In the genomic region with DNA sequence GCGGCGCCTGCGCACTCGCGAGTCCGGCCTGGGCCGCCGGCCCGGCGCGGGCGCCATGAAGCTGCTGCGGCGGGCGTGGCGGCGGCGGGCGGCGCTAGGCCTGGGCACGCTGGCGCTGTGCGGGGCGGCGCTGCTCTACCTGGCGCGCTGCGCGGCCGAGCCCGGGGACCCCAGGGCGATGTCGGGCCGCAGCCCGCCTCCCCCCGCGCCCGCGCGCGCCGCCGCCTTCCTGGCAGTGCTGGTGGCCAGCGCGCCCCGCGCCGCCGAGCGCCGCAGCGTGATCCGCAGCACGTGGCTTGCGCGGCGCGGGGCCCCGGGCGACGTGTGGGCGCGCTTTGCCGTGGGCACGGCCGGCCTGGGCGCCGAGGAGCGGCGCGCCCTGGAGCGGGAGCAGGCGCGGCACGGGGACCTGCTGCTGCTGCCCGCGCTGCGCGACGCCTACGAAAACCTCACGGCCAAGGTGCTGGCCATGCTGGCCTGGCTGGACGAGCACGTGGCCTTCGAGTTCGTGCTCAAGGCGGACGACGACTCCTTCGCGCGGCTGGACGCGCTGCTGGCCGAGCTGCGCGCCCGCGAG, we compare ENCODE assay signal across 8 cellular contexts. TPM values are rescaled to one million over a fixed set of nuclear protein-coding genes. Genes with fewer than 3 reads are reported as not detected.
DNase-seq lines count a peak whose midpoint lies in the region; ATAC-seq and TF ChIP-seq lines count a peak whose summit lies in the region.

A gene (plus strand): TSS at position 14 of the 577 bp plus-strand sequence. CDS start 42 bp downstream, at position 56.

- TF ChIP-seq POLR2A in stomach (IDR thresholded peaks at IDR 0.05) = no peak

- no peak for ATAC-seq in activated naive CD8-positive, alpha-beta T cell treated with anti-CD3 and anti-CD28 coated beads, Interleukin-2, amount 10 ng/mL, durations not matched to agents 7 days and 5 days (ENCODE audit: low read depth)
- no peak for ATAC-seq in HG02610 (IDR thresholded peaks at IDR 0.05; ENCODE audit: unreplicated experiment)

- H3K4me1 ChIP-seq in HEK293 (ENCODE audit: control insufficient read depth, insufficient read depth, low read length) (no peaks in the 10 kb centered on the region; the same call in 1 of the 2 replicates), stomach (peaks cover 28 to 71% (median 53%) of the 10 kb centered on the region in 4 donors)

- peaks cover 7% of the 10 kb centered on the region for H3K36me3 Mint-ChIP-seq in activated naive CD8-positive, alpha-beta T cell treated with anti-CD3 and anti-CD28 coated beads, Interleukin-2, amount 10 ng/mL, durations not matched to agents 7 days and 5 days
- peaks cover 0 to 10% (median 0%) of the 10 kb centered on the region in 3 donors for H3K36me3 Mint-ChIP-seq in immature natural killer cell

- intact Hi-C loops in stomach (cut with DNase I; ENCODE audit: low total_unique reads) = no loop called here

- peak within 1 kb of the TSS; percentile 86 for H3K4me3 ChIP-seq in BJ (ENCODE audit: low read depth, low read length)
- H3K4me3 ChIP-seq in HEK293 (ENCODE audit: low read depth, low read length) = peak within 1 kb of the TSS; percentile 81
- H3K4me3 ChIP-seq in stomach = peak within 1 kb of the TSS; percentile 91 to 100 (median 98)

- no peaks in the 10 kb centered on the region for H3K27me3 Mint-ChIP-seq in activated naive CD8-positive, alpha-beta T cell treated with anti-CD3 and anti-CD28 coated beads, Interleukin-2, amount 10 ng/mL, durations not matched to agents 7 days and 5 days
- H3K27me3 Mint-ChIP-seq in immature natural killer cell (ENCODE audit: low read depth in 3 of 3) = peaks cover 8 to 21% (median 14%) of the 10 kb centered on the region in 3 donors

- H3K27me3 ChIP-seq in BJ (ENCODE audit: control insufficient read depth, insufficient read depth, low read length) (no peaks in the 10 kb centered on the region), stomach (peaks cover 0 to 10% (median 5%) of the 10 kb centered on the region in 3 donors)

- no peak for DNase-seq in BJ (ENCODE audit: low read depth)
- DNase-seq in activated naive CD8-positive, alpha-beta T cell treated with anti-CD3 and anti-CD28 coated beads, Interleukin-2, amount 10 ng/mL, durations not matched to agents 7 days and 5 days = no peak
- no peak for DNase-seq in immature natural killer cell
- DNase-seq in stomach = no peak
- DNase-seq in hepatic stellate cell (ENCODE audit: low spot score) = no peak
- no peak for DNase-seq in superior temporal gyrus (ENCODE audit: extremely low spot score)

- H3K4me1 Mint-ChIP-seq in activated naive CD8-positive, alpha-beta T cell treated with anti-CD3 and anti-CD28 coated beads, Interleukin-2, amount 10 ng/mL, durations not matched to agents 7 days and 5 days = peaks cover 25% of the 10 kb centered on the region
- peaks cover 36 to 42% of the 10 kb centered on the region in 2 donors for H3K4me1 Mint-ChIP-seq in immature natural killer cell

- 1 to 12% (median 7%) methylated on average over 18 to 99 of the region's 99 CpGs; no CpG with 5 or more reads in 1 of the 5 donors for WGBS in stomach, 5 donors

- peak within 1 kb of the TSS; percentile 92 for H3K27ac Mint-ChIP-seq in activated naive CD8-positive, alpha-beta T cell treated with anti-CD3 and anti-CD28 coated beads, Interleukin-2, amount 10 ng/mL, durations not matched to agents 7 days and 5 days
- H3K27ac Mint-ChIP-seq in immature natural killer cell = peak within 1 kb of the TSS; percentile 85 to 93 (median 91)

- peak within 1 kb of the TSS; percentile 92 for H3K4me3 Mint-ChIP-seq in activated naive CD8-positive, alpha-beta T cell treated with anti-CD3 and anti-CD28 coated beads, Interleukin-2, amount 10 ng/mL, durations not matched to agents 7 days and 5 days
- H3K4me3 Mint-ChIP-seq in immature natural killer cell = peak within 1 kb of the TSS; percentile 90 to 95 (median 92)

- TF ChIP-seq CTCF in BJ (IDR thresholded peaks at IDR 0.05; ENCODE audit: insufficient read depth, low read depth, low read length) (no peak), HEK293 (tag by site-specific recombination; IDR thresholded peaks at IDR 0.05) (no peak), stomach (IDR thresholded peaks at IDR 0.05) (no peak)

- no peaks in the 10 kb centered on the region for H3K9me3 Mint-ChIP-seq in activated naive CD8-positive, alpha-beta T cell treated with anti-CD3 and anti-CD28 coated beads, Interleukin-2, amount 10 ng/mL, durations not matched to agents 7 days and 5 days
- H3K9me3 Mint-ChIP-seq in immature natural killer cell = no peaks in the 10 kb centered on the region

- peak within 1 kb of the TSS; percentile 90 for H3K27ac ChIP-seq in HEK293 (ENCODE audit: extremely low read depth, low read depth, low read length)
- peak within 1 kb of the TSS; percentile 86 to 99 (median 96) for H3K27ac ChIP-seq in stomach

- POLR2A ChIA-PET in BJ (lab: Charles Lee) = interaction anchor here (0.6 kb wide), 2 partner anchors 42 to 374 kb away, joined by 4 to 7 read pairs; no protein-coding TSS in a partner anchor
- POLR2A ChIA-PET in HEK293 (lab: Yijun Ruan, JAX) = no interaction called here
- POLR2A ChIA-PET in activated naive CD8-positive, alpha-beta T cell treated with anti-CD3 and anti-CD28 coated beads, Interleukin-2, amount 10 ng/mL, durations not matched to agents 7 days and 5 days (lab: Charles Lee) = interaction anchor here (0.6 to 2.8 kb wide), 6 partner anchors 11 to 116 kb away, joined by 3 to 18 read pairs (median 6); a partner anchor contains a TSS

- no peak for TF ChIP-seq EP300 in stomach (IDR thresholded peaks at IDR 0.05)

- no peaks in the 10 kb centered on the region for H3K9me3 ChIP-seq in HEK293 (ENCODE audit: control insufficient read depth, insufficient read depth, low read depth, low read length)
- peaks cover 0 to 3% (median 0%) of the 10 kb centered on the region in 4 donors for H3K9me3 ChIP-seq in stomach

- H3K36me3 ChIP-seq in BJ (ENCODE audit: control insufficient read depth, insufficient read depth, low read length) = peaks cover 19% of the 10 kb centered on the region
- H3K36me3 ChIP-seq in HEK293 (ENCODE audit: control insufficient read depth in 2 of 2, insufficient read depth in 1 of 2, low read length in 2 of 2) = peaks cover 0 to 37% of the 10 kb centered on the region in 2 experiments; a peak in 1 of 3 replicates
- H3K36me3 ChIP-seq in stomach = peaks cover 15 to 46% (median 36%) of the 10 kb centered on the region in 4 donors

- CTCF ChIA-PET in BJ (lab: Yijun Ruan, JAX) (interaction anchor here (1.4 kb wide), 1 partner anchor 113 kb away, joined by 5 read pairs; no protein-coding TSS in a partner anchor), HEK293 (lab: Yijun Ruan, JAX) (interaction anchor here (1.7 kb wide), 1 partner anchor 18 kb away, joined by 4 read pairs; no protein-coding TSS in a partner anchor)

TF ChIP-seq in HEK293, 187 proteins besides CTCF, POLR2A, EP300 and RAD21:
- TF ChIP-seq OSR2 (tag by site-specific recombination; IDR thresholded peaks at IDR 0.05) (no peak), ZNF37A (tag by site-specific recombination; IDR thresholded peaks at IDR 0.05) (no peak), ZNF211 (tag by site-specific recombination; IDR thresholded peaks at IDR 0.05; ENCODE audit: low read depth) (no peak), ZNF837 (tag by site-specific recombination; IDR thresholded peaks at IDR 0.05) (no peak), KLF1 (tag by site-specific recombination; IDR thresholded peaks at IDR 0.05) (no peak), MEIS1 (CRISPR knock-in tag; IDR thresholded peaks at IDR 0.05; ENCODE audit: borderline replicate concordance) (0 out of 2 replicates have a peak, but pooled peaks have one; percentile 31)
- TF ChIP-seq, protein P1, sequence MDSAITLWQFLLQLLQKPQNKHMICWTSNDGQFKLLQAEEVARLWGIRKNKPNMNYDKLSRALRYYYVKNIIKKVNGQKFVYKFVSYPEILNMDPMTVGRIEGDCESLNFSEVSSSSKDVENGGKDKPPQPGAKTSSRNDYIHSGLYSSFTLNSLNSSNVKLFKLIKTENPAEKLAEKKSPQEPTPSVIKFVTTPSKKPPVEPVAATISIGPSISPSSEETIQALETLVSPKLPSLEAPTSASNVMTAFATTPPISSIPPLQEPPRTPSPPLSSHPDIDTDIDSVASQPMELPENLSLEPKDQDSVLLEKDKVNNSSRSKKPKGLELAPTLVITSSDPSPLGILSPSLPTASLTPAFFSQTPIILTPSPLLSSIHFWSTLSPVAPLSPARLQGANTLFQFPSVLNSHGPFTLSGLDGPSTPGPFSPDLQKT (IDR thresholded peaks at IDR 0.05; ENCODE audit: borderline replicate concordance, low read depth, low read length) = 0 out of 2 replicates have a peak, but pooled peaks have one; percentile 1
- TF ChIP-seq, protein P2, sequence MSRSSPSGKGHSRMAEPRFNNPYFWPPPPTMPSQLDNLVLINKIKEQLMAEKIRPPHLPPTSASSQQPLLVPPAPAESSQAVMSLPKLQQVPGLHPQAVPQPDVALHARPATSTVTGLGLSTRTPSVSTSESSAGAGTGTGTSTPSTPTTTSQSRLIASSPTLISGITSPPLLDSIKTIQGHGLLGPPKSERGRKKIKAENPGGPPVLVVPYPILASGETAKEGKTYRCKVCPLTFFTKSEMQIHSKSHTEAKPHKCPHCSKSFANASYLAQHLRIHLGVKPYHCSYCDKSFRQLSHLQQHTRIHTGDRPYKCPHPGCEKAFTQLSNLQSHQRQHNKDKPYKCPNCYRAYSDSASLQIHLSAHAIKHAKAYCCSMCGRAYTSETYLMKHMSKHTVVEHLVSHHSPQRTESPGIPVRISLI (tag by site-specific recombination; IDR thresholded peaks at IDR 0.05) = no peak

RNA-seq across cellular contexts. Expression of the gene that starts here (rescaled TPM):
- polyA plus RNA-seq in BJ (2011; rRNA removed) (16.9 and 20.9 TPM in 2 replicates), immature natural killer cell (10 to 100 TPM in 1 of 3 donors, 1 to 10 TPM in 2; 5.3 to 13.9 (median 9.9) TPM), stomach (1 to 10 TPM; 3.7 to 9.7 (median 6.7) TPM)
- 6.2 and 6.3 TPM in 2 replicates for polyA minus RNA-seq in BJ (2011; rRNA and poly(A)+ RNA removed)
- total RNA-seq in activated naive CD8-positive, alpha-beta T cell treated with anti-CD3 and anti-CD28 coated beads, Interleukin-2, amount 10 ng/mL, durations not matched to agents 7 days and 5 days = 10 to 100 TPM; 19.1 to 19.6 TPM
- total RNA-seq in stomach = 10 to 100 TPM in 1 of 5 donors, 1 to 10 TPM in 3, not detected in 1; 1.8 to 13.8 (median 8.1) TPM
